ENCODE assay signal across 14 cellular contexts in genomic region chr20:363319-364078, GRCh38. TPM values are rescaled to one million over a fixed set of nuclear protein-coding genes. Genes with fewer than 3 reads are reported as not detected.
A peak's percentile ranks its signal among the peaks of the same experiment; 100 is the strongest.
DNase-seq lines count a peak whose midpoint lies in the region; ATAC-seq and TF ChIP-seq lines count a peak whose summit lies in the region.
"Had no signal": no experiment of that assay in that cellular context is flagged by ENCODE, and none has a peak within 500 bp of the region (broad histone marks: within the 10 kb centered on the region; RNA-seq: fewer than 3 reads in every experiment).

No MANE protein-coding gene starts in this region.

- peak overlapping the region; percentile 75 for H3K4me2 ChIP-seq in PC-9
- H3K4me2 ChIP-seq in MM.1S (ENCODE audit: low read depth, low read length) = no peak overlapping the region

- peak overlapping the region; percentile 96 for H3K27ac ChIP-seq in PC-9
- H3K27ac ChIP-seq in upper lobe of right lung = no peak overlapping the region
- H3K27ac ChIP-seq in MM.1S (ENCODE audit: low read length) = no peak overlapping the region
- H3K27ac ChIP-seq: sigmoid colon, SJSA1, thoracic aorta had no signal

- intact Hi-C loops in PC-9 (cut with micrococcal nuclease; ENCODE audit: unreplicated experiment) = no loop called here
- intact Hi-C loops in upper lobe of right lung (cut with DNase I) = no loop called here

- H3K27me3 ChIP-seq in PC-9 (ENCODE audit: insufficient read depth, low read depth) = no peaks in the 10 kb centered on the region
- H3K27me3 ChIP-seq in upper lobe of right lung = no peaks in the 10 kb centered on the region
- H3K27me3 ChIP-seq in MM.1S (replicated peaks; ENCODE audit: insufficient read depth, low read length) = no peaks in the 10 kb centered on the region
- H3K27me3 ChIP-seq: esophagus squamous epithelium, SJSA1 had no signal

- no peak overlapping the region for H3K9ac ChIP-seq in MM.1S (ENCODE audit: low read length)

- H3K36me3 Mint-ChIP-seq in activated T-cell treated with anti-CD3 and anti-CD28 coated beads, Interleukin-2, amount 50 U/mL, for 24 hours (ENCODE audit: low read depth) = no peaks in the 10 kb centered on the region
- no peaks in the 10 kb centered on the region for H3K36me3 Mint-ChIP-seq in activated T-cell treated with anti-CD3 and anti-CD28 coated beads, Interleukin-2, amount 50 U/mL, for 4 hours (ENCODE audit: insufficient read depth)
- no peaks in the 10 kb centered on the region for H3K36me3 Mint-ChIP-seq in stimulated activated memory B cell treated with anti-CD40 and anti-IgM and Interleukin-4, amounts not matched to agents 10 μg/mL and 1 μg/mL and 100 μg/mL, for 72 hours

- no peaks in the 10 kb centered on the region for H3K9me3 ChIP-seq in PC-9 (ENCODE audit: insufficient read depth, low read depth)
- no peaks in the 10 kb centered on the region for H3K9me3 ChIP-seq in upper lobe of right lung
- H3K9me3 ChIP-seq in MM.1S (replicated peaks; ENCODE audit: insufficient read depth, low read length) = no peaks in the 10 kb centered on the region
- H3K9me3 ChIP-seq: esophagus squamous epithelium, sigmoid colon, SJSA1, thoracic aorta had no signal

- no peak overlapping the region for H2AFZ ChIP-seq in PC-9
- no peak overlapping the region for H2AFZ ChIP-seq in MM.1S (ENCODE audit: low read length)

- H3F3A ChIP-seq in PC-9 (ENCODE audit: insufficient read depth, low read depth) = peaks cover 62% of the 10 kb centered on the region
- H3F3A ChIP-seq in MM.1S (ENCODE audit: insufficient read depth, low read length) = no peaks in the 10 kb centered on the region

- CTCF ChIA-PET in PC-9 (lab: Charles Lee) = interaction anchor here (0.6 to 1.3 kb wide), 6 partner anchors 11 to 68 kb away, joined by 3 to 10 read pairs (median 4); partner anchors contain the start of gene TRIB3

- TF ChIP-seq CTCF in PC-9 (conservative IDR thresholded peaks at IDR 0.05) (no peak), upper lobe of right lung (IDR thresholded peaks at IDR 0.05) (no peak), MM.1S (IDR thresholded peaks at IDR 0.05; ENCODE audit: low read length) (no peak)

- peaks cover 74% of the 10 kb centered on the region for H3K4me1 ChIP-seq in PC-9 (replicated peaks; ENCODE audit: insufficient read depth)
- H3K4me1 ChIP-seq in upper lobe of right lung = peaks cover 8% of the 10 kb centered on the region
- H3K4me1 ChIP-seq in MM.1S (ENCODE audit: low read length) = 0 out of 2 replicates have a peak, but pooled peaks cover 11% of the 10 kb centered on the region
- H3K4me1 ChIP-seq: SJSA1 had no signal

- no peaks in the 10 kb centered on the region for H3K27me3 Mint-ChIP-seq in activated T-cell treated with anti-CD3 and anti-CD28 coated beads, Interleukin-2, amount 50 U/mL, for 24 hours
- H3K27me3 Mint-ChIP-seq in activated T-cell treated with anti-CD3 and anti-CD28 coated beads, Interleukin-2, amount 50 U/mL, for 4 hours (ENCODE audit: low read depth) = no peaks in the 10 kb centered on the region
- peaks cover 4% of the 10 kb centered on the region for H3K27me3 Mint-ChIP-seq in stimulated activated memory B cell treated with anti-CD40 and anti-IgM and Interleukin-4, amounts not matched to agents 10 μg/mL and 1 μg/mL and 100 μg/mL, for 72 hours

- no peak for TF ChIP-seq POLR2A in erythroblast (IDR thresholded peaks at IDR 0.05; ENCODE audit: low read length)

- H4K20me1 ChIP-seq in PC-9 (ENCODE audit: insufficient read depth) = no peaks in the 10 kb centered on the region
- H4K20me1 ChIP-seq in MM.1S (ENCODE audit: insufficient read depth, low read length) = no peaks in the 10 kb centered on the region

- no peak for DNase-seq in activated T-cell treated with anti-CD3 and anti-CD28 coated beads, Interleukin-2, amount 50 U/mL, for 24 hours
- no peak for DNase-seq in activated T-cell treated with anti-CD3 and anti-CD28 coated beads, Interleukin-2, amount 50 U/mL, for 4 hours
- DNase-seq in PC-9 = peak; percentile 43 to 52
- DNase-seq in erythroblast (lab: John Stamatoyannopoulos, UW) = peak; percentile 62 to 83
- DNase-seq in upper lobe of right lung = no peak
- DNase-seq in MM.1S = no peak
- DNase-seq: esophagus squamous epithelium, GDM1, sigmoid colon had no signal

- no peak for ATAC-seq in activated T-cell treated with anti-CD3 and anti-CD28 coated beads, Interleukin-2, amount 50 U/mL, for 4 hours
- peak; percentile 41 for ATAC-seq in upper lobe of right lung
- no peak for ATAC-seq in GM21526 (IDR thresholded peaks at IDR 0.05; ENCODE audit: low FRiP score, unreplicated experiment)
- no peak for ATAC-seq in stimulated activated memory B cell treated with anti-CD40 and anti-IgM and Interleukin-4, amounts not matched to agents 10 μg/mL and 1 μg/mL and 100 μg/mL, for 72 hours

- no peaks in the 10 kb centered on the region for H3K9me3 Mint-ChIP-seq in activated T-cell treated with anti-CD3 and anti-CD28 coated beads, Interleukin-2, amount 50 U/mL, for 24 hours
- H3K9me3 Mint-ChIP-seq in activated T-cell treated with anti-CD3 and anti-CD28 coated beads, Interleukin-2, amount 50 U/mL, for 4 hours = no peaks in the 10 kb centered on the region
- no peaks in the 10 kb centered on the region for H3K9me3 Mint-ChIP-seq in stimulated activated memory B cell treated with anti-CD40 and anti-IgM and Interleukin-4, amounts not matched to agents 10 μg/mL and 1 μg/mL and 100 μg/mL, for 72 hours
- H3K9me3 Mint-ChIP-seq: activated T-helper 2 cell treated with anti-CD3 and anti-CD28 coated beads, Interferon-gamma antibody, Interleukin-2, Interleukin-4, amounts not matched to agents 10 μg/mL and 5 μg/mL and 100 μg/mL, durations not matched to agents 14 hours and 24 hours and 36 hours had no signal

- peaks cover 34% of the 10 kb centered on the region for H3K4me1 Mint-ChIP-seq in activated T-cell treated with anti-CD3 and anti-CD28 coated beads, Interleukin-2, amount 50 U/mL, for 24 hours (ENCODE audit: low read depth)
- peaks cover 30% of the 10 kb centered on the region for H3K4me1 Mint-ChIP-seq in activated T-cell treated with anti-CD3 and anti-CD28 coated beads, Interleukin-2, amount 50 U/mL, for 4 hours (ENCODE audit: low read depth)
- H3K4me1 Mint-ChIP-seq in stimulated activated memory B cell treated with anti-CD40 and anti-IgM and Interleukin-4, amounts not matched to agents 10 μg/mL and 1 μg/mL and 100 μg/mL, for 72 hours = peaks cover 35% of the 10 kb centered on the region

- no peak overlapping the region for H3K4me3 Mint-ChIP-seq in activated T-cell treated with anti-CD3 and anti-CD28 coated beads, Interleukin-2, amount 50 U/mL, for 24 hours
- no peak overlapping the region for H3K4me3 Mint-ChIP-seq in activated T-cell treated with anti-CD3 and anti-CD28 coated beads, Interleukin-2, amount 50 U/mL, for 4 hours
- no peak overlapping the region for H3K4me3 Mint-ChIP-seq in stimulated activated memory B cell treated with anti-CD40 and anti-IgM and Interleukin-4, amounts not matched to agents 10 μg/mL and 1 μg/mL and 100 μg/mL, for 72 hours

- no peaks in the 10 kb centered on the region for H3K36me3 ChIP-seq in PC-9 (ENCODE audit: low read depth)
- no peaks in the 10 kb centered on the region for H3K36me3 ChIP-seq in upper lobe of right lung
- no peaks in the 10 kb centered on the region for H3K36me3 ChIP-seq in MM.1S (replicated peaks; ENCODE audit: insufficient read depth, low read length)
- H3K36me3 ChIP-seq: esophagus squamous epithelium, sigmoid colon, SJSA1, thoracic aorta had no signal

- BruUV-seq in PC-9 (replicated peaks; lab: Mats Ljungman, UMichigan) = no TSS peak

- H3K9me2 ChIP-seq in PC-9 (ENCODE audit: insufficient read depth) (no peaks in the 10 kb centered on the region), MM.1S (replicated peaks; ENCODE audit: insufficient read depth, low read length) (no peaks in the 10 kb centered on the region)

- POLR2A ChIA-PET in PC-9 (lab: Charles Lee; ENCODE audit: unreplicated experiment) = interaction anchor here (0.6 to 1.1 kb wide), 4 partner anchors 17 to 44 kb away, joined by 3 to 27 read pairs (median 11); partner anchors contain the start of gene TRIB3

- H3K27ac Mint-ChIP-seq in activated T-cell treated with anti-CD3 and anti-CD28 coated beads, Interleukin-2, amount 50 U/mL, for 24 hours = peak overlapping the region; percentile 2
- no peak overlapping the region for H3K27ac Mint-ChIP-seq in stimulated activated memory B cell treated with anti-CD40 and anti-IgM and Interleukin-4, amounts not matched to agents 10 μg/mL and 1 μg/mL and 100 μg/mL, for 72 hours

- H3K79me2 ChIP-seq in PC-9 (ENCODE audit: low read depth) (peaks cover 13% of the 10 kb centered on the region; the same call in 1 of the 2 replicates), MM.1S (ENCODE audit: low read length) (no peaks in the 10 kb centered on the region)

- H3K4me3 ChIP-seq in PC-9 = peak overlapping the region; percentile 32; the same call in 1 of the 2 replicates
- no peak overlapping the region for H3K4me3 ChIP-seq in upper lobe of right lung
- no peak overlapping the region for H3K4me3 ChIP-seq in MM.1S (ENCODE audit: low read length)
- H3K4me3 ChIP-seq: esophagus squamous epithelium, sigmoid colon, SJSA1, thoracic aorta had no signal

RNA-seq across cellular contexts. Expression of gene NRSN2, which starts 16.6 kb away (rescaled TPM):
- total RNA-seq in activated T-cell treated with anti-CD3 and anti-CD28 coated beads, Interleukin-2, amount 50 U/mL, for 4 hours = 1 to 10 TPM; 2.7 to 3.2 (median 2.8) TPM
- 15.0 and 16.5 TPM in 2 replicates for total RNA-seq in PC-9 (2021)
- 19.9 TPM for total RNA-seq in upper lobe of right lung

RNA-seq across cellular contexts. Expression of gene TRIB3, which starts 17.1 kb away (rescaled TPM):
- total RNA-seq in activated T-cell treated with anti-CD3 and anti-CD28 coated beads, Interleukin-2, amount 50 U/mL, for 4 hours = 10 to 100 TPM; 34.6 to 45.2 (median 37.0) TPM
- 81.0 and 82.0 TPM in 2 replicates for total RNA-seq in PC-9 (2021)
- 16.8 TPM for total RNA-seq in upper lobe of right lung

RNA-seq across cellular contexts. Expression of gene SOX12, which starts 38.1 kb away (rescaled TPM):
- 1 to 10 TPM; 3.9 to 8.5 (median 6.4) TPM for total RNA-seq in activated T-cell treated with anti-CD3 and anti-CD28 coated beads, Interleukin-2, amount 50 U/mL, for 4 hours
- total RNA-seq in PC-9 (2021) = 49.5 and 57.1 TPM in 2 replicates
- total RNA-seq in upper lobe of right lung = 8.4 TPM

RNA-seq across cellular contexts. Expression of gene RBCK1, which starts 44.6 kb away (rescaled TPM):
- 100 to 1,000 TPM in 2 of 3 donors, 10 to 100 TPM in 1; 87.1 to 104 (median 103) TPM for total RNA-seq in activated T-cell treated with anti-CD3 and anti-CD28 coated beads, Interleukin-2, amount 50 U/mL, for 4 hours
- total RNA-seq in PC-9 (2021) (176 and 212 TPM in 2 replicates), upper lobe of right lung (101 TPM)

Comparison
In these comparisons a context has a peak if more than half of its experiments do, and no peak if none do; other contexts are left out.
1. DNase-seq: peak in PC-9 (2 of 2) and erythroblast (2 of 2); none in activated T-cell treated with anti-CD3 and anti-CD28 coated beads, Interleukin-2, amount 50 U/mL, for 24 hours (single experiment), activated T-cell treated with anti-CD3 and anti-CD28 coated beads, Interleukin-2, amount 50 U/mL, for 4 hours (single experiment), upper lobe of right lung (single experiment) and MM.1S (single experiment).